Comparison of ENCODE assay signal across 9 cellular contexts in genomic region chr4:184899261-184900134, GRCh38.
DNase-seq lines count a peak whose midpoint lies in the region; ATAC-seq and TF ChIP-seq lines count a peak whose summit lies in the region.
"Had no signal": no experiment of that assay in that cellular context is flagged by ENCODE, and none has a peak within 500 bp of the region (broad histone marks: within the 10 kb centered on the region; RNA-seq: fewer than 3 reads in every experiment).

No MANE protein-coding gene starts in this region.

- H3K27me3 ChIP-seq in IMR-90 (ENCODE audit: control insufficient read depth, insufficient read depth, low read length) (peaks cover 8% of the 10 kb centered on the region; the same call in 1 of the 2 replicates), neuronal stem cell (ENCODE audit: control insufficient read depth in 3 of 3, insufficient read depth in 3 of 3, low read depth in 1 of 3, low read length in 3 of 3) (peaks cover 0 to 3% (median 0%) of the 10 kb centered on the region in 3 experiments)

- H3K14ac ChIP-seq in IMR-90 (replicated peaks; ENCODE audit: low read depth, low read length), result no peak overlapping the region
- no peak overlapping the region for H3K14ac ChIP-seq in neuronal stem cell (ENCODE audit: low read length)

- dilution Hi-C loops in IMR-90 (cut with HindIII; ENCODE audit: low sequenced_read_pairs, unreplicated experiment), result no loop called here

- no peak overlapping the region for H3K4me2 ChIP-seq in IMR-90 (ENCODE audit: low read depth, low read length)
- H3K4me2 ChIP-seq in neuronal stem cell (ENCODE audit: insufficient read depth, low read length, poor library complexity, severe bottlenecking), result no peak overlapping the region

- H3K4me3 ChIP-seq in IMR-90 (ENCODE audit: insufficient read depth, low read depth, low read length), result no peak overlapping the region
- no peak overlapping the region for H3K4me3 ChIP-seq in neuronal stem cell (ENCODE audit: low read length in 2 of 2)

- H4K8ac ChIP-seq in IMR-90 (ENCODE audit: low read depth in 2 of 2, low read length in 2 of 2), result no peak overlapping the region
- H4K8ac ChIP-seq in neuronal stem cell (ENCODE audit: low read depth, low read length), result no peak overlapping the region

- H3K4me3 Mint-ChIP-seq in activated CD8-positive, alpha-beta T cell treated with anti-CD3 and anti-CD28 coated beads, Interleukin-2, amount 10 ng/mL, durations not matched to agents 7 days and 5 days, result no peak overlapping the region

- H3K4me1 ChIP-seq in IMR-90 (ENCODE audit: control insufficient read depth, insufficient read depth, low read length) (no peaks in the 10 kb centered on the region), neuronal stem cell (ENCODE audit: control insufficient read depth in 2 of 2, insufficient read depth in 1 of 2, low read depth in 1 of 2, low read length in 2 of 2) (no peaks in the 10 kb centered on the region)

- in situ Hi-C loops in IMR-90 (cut with MboI; ENCODE audit: low sequenced_read_pairs), result no loop called here

- H3K18ac ChIP-seq in IMR-90 (ENCODE audit: low read depth, low read length), result no peak overlapping the region
- peak overlapping the region; percentile 7 for H3K18ac ChIP-seq in neuronal stem cell (ENCODE audit: low read length)

- no peak overlapping the region for H2BK5ac ChIP-seq in IMR-90 (ENCODE audit: low read depth, low read length, poor library complexity, severe bottlenecking)
- no peak overlapping the region for H2BK5ac ChIP-seq in neuronal stem cell (ENCODE audit: low read length)

- no peak overlapping the region for H2BK20ac ChIP-seq in IMR-90 (ENCODE audit: low read depth, low read length)

- H3K9me3 Mint-ChIP-seq in activated CD8-positive, alpha-beta T cell treated with anti-CD3 and anti-CD28 coated beads, Interleukin-2, amount 10 ng/mL, durations not matched to agents 7 days and 5 days (ENCODE audit: insufficient read depth), result no peaks in the 10 kb centered on the region

- no peaks in the 10 kb centered on the region for H3K9me3 ChIP-seq in IMR-90 (ENCODE audit: control insufficient read depth, insufficient read depth, low read length)
- no peaks in the 10 kb centered on the region for H3K9me3 ChIP-seq in neuronal stem cell (replicated peaks in 1 of 2; ENCODE audit: control insufficient read depth in 2 of 2, insufficient read depth in 1 of 2, low read depth in 1 of 2, low read length in 2 of 2)

- H4K91ac ChIP-seq in IMR-90 (ENCODE audit: insufficient read depth, low read depth, low read length) (no peak overlapping the region), neuronal stem cell (ENCODE audit: low read depth, low read length, poor library complexity) (no peak overlapping the region)

- H3K27ac Mint-ChIP-seq in activated CD8-positive, alpha-beta T cell treated with anti-CD3 and anti-CD28 coated beads, Interleukin-2, amount 10 ng/mL, durations not matched to agents 7 days and 5 days, result no peak overlapping the region

- no peak for TF ChIP-seq RAD21 in IMR-90 (IDR thresholded peaks at IDR 0.05; ENCODE audit: low read length)

- H3K79me1 ChIP-seq in IMR-90 (ENCODE audit: low read depth in 1 of 2, low read length in 2 of 2), result no peaks in the 10 kb centered on the region
- H3K79me1 ChIP-seq in neuronal stem cell (ENCODE audit: low read depth, low read length), result no peaks in the 10 kb centered on the region

- no peak overlapping the region for H3K9ac ChIP-seq in IMR-90 (ENCODE audit: low read depth, low read length)
- H3K9ac ChIP-seq in neuronal stem cell (ENCODE audit: low read depth, low read length, poor library complexity), result no peak overlapping the region

- H3K23ac ChIP-seq in IMR-90 (ENCODE audit: low read depth, low read length) (no peak overlapping the region), neuronal stem cell (ENCODE audit: low read depth, low read length, poor library complexity) (no peak overlapping the region)

- no peak overlapping the region for H3K4ac ChIP-seq in IMR-90 (ENCODE audit: low read depth, low read length)
- no peak overlapping the region for H3K4ac ChIP-seq in neuronal stem cell (ENCODE audit: low read length)

- POLR2A ChIA-PET in IMR-90 (lab: Charles Lee; ENCODE audit: unreplicated experiment), result no interaction called here
- POLR2A ChIA-PET in activated CD8-positive, alpha-beta T cell treated with anti-CD3 and anti-CD28 coated beads, Interleukin-2, amount 10 ng/mL, durations not matched to agents 7 days and 5 days (lab: Charles Lee), result no interaction called here

- H3K56ac ChIP-seq in IMR-90 (ENCODE audit: extremely low read depth, insufficient read depth, low read length), result no peak overlapping the region

- TF ChIP-seq CTCF in C4-2B (conservative IDR thresholded peaks at IDR 0.05) (no peak), IMR-90 (conservative IDR thresholded peaks at IDR 0.05; ENCODE audit: low read depth, low read length) (no peak)

- H2AK5ac ChIP-seq in IMR-90 (ENCODE audit: low read depth, low read length), result no peak overlapping the region
- no peak overlapping the region for H2AK5ac ChIP-seq in neuronal stem cell (ENCODE audit: low read depth, low read length)

- H3K27ac ChIP-seq in C4-2B (peak overlapping the region; percentile 36), IMR-90 (ENCODE audit: insufficient read depth, low read length) (no peak overlapping the region), epithelial cell of prostate (peak overlapping the region; percentile 19), neuronal stem cell (replicated peaks; ENCODE audit: low read length) (no peak overlapping the region)
- H3K27ac ChIP-seq: WERI-Rb-1 had no signal

- no peak overlapping the region for H4K5ac ChIP-seq in IMR-90 (ENCODE audit: low read depth, low read length)

- no peaks in the 10 kb centered on the region for H3K9me1 ChIP-seq in IMR-90 (ENCODE audit: insufficient read depth, low read length)

- no peaks in the 10 kb centered on the region for H3K36me3 ChIP-seq in IMR-90 (ENCODE audit: control insufficient read depth, insufficient read depth, low read length)
- no peaks in the 10 kb centered on the region for H3K36me3 ChIP-seq in neuronal stem cell (replicated peaks in 1 of 2; ENCODE audit: control insufficient read depth in 2 of 2, insufficient read depth in 2 of 2, low read length in 2 of 2)
- H3K36me3 ChIP-seq: WERI-Rb-1 had no signal

- intact Hi-C loops in IMR-90 (cut with micrococcal nuclease), result no loop called here

- ATAC-seq in IMR-90 (ENCODE audit: low read depth), result peak; percentile 51
- no peak for ATAC-seq in GM18858 (IDR thresholded peaks at IDR 0.05; ENCODE audit: unreplicated experiment)
- ATAC-seq in activated CD8-positive, alpha-beta T cell treated with anti-CD3 and anti-CD28 coated beads, Interleukin-2, amount 10 ng/mL, durations not matched to agents 7 days and 5 days, result no peak

- no peak overlapping the region for H2AFZ ChIP-seq in IMR-90 (replicated peaks; ENCODE audit: low read length, poor library complexity)
- no peak overlapping the region for H2AFZ ChIP-seq in neuronal stem cell (ENCODE audit: low read length)

- peaks cover 3% of the 10 kb centered on the region for H3K4me1 Mint-ChIP-seq in activated CD8-positive, alpha-beta T cell treated with anti-CD3 and anti-CD28 coated beads, Interleukin-2, amount 10 ng/mL, durations not matched to agents 7 days and 5 days (ENCODE audit: low read depth)

- BruUV-seq in IMR-90 (replicated peaks; lab: Mats Ljungman, UMichigan), result no TSS peak

- CTCF ChIA-PET in IMR-90 (lab: Yijun Ruan, JAX), result no interaction called here
- CTCF ChIA-PET in activated CD8-positive, alpha-beta T cell treated with anti-CD3 and anti-CD28 coated beads, Interleukin-2, amount 10 ng/mL, durations not matched to agents 7 days and 5 days (lab: Charles Lee), result no interaction called here

- no peak overlapping the region for H2BK120ac ChIP-seq in IMR-90 (ENCODE audit: low read depth, low read length)
- no peak overlapping the region for H2BK120ac ChIP-seq in neuronal stem cell (ENCODE audit: low read depth, low read length)

- no peak overlapping the region for H2BK15ac ChIP-seq in IMR-90 (ENCODE audit: low read depth, low read length)
- H2BK15ac ChIP-seq in neuronal stem cell (ENCODE audit: low read length), result no peak overlapping the region

- WGBS in IMR-90 (ENCODE audit: extremely low coverage in 2 of 2, insufficient read length in 1 of 2), 2 experiments, result 79% methylated on average over 5 of the region's 9 CpGs; no CpG with 5 or more reads in 1 of the 2 experiments
- no CpG with 5 or more reads among the region's 9 CpGs for WGBS in neuronal stem cell (ENCODE audit: extremely low coverage in 2 of 2, insufficient read length in 2 of 2, insufficient replicate concordance in 1 of 2), 2 donors

- DNase-seq in IMR-90 (peak; percentile 8), epithelial cell of prostate (ENCODE audit: low read depth, low spot score) (peak; percentile 44), neuronal stem cell (ENCODE audit: low spot score) (no peak), cerebellar nuclear complex (lab: John Stamatoyannopoulos, UW) (no peak), NCI-H748 (lab: John Stamatoyannopoulos, UW; ENCODE audit: unreplicated experiment) (no peak)
- no peak for DNase-seq in activated CD8-positive, alpha-beta T cell treated with anti-CD3 and anti-CD28 coated beads, Interleukin-2, amount 10 ng/mL, durations not matched to agents 7 days and 5 days
- DNase-seq: WERI-Rb-1 had no signal

- peak overlapping the region; percentile 65 for H2AK9ac ChIP-seq in IMR-90 (replicated peaks; ENCODE audit: low read depth, low read length, poor library complexity)

- no peak for TF ChIP-seq POLR2A in IMR-90 (IDR thresholded peaks at IDR 0.05; ENCODE audit: low read depth, low read length)

- no peaks in the 10 kb centered on the region for H3K36me3 Mint-ChIP-seq in activated CD8-positive, alpha-beta T cell treated with anti-CD3 and anti-CD28 coated beads, Interleukin-2, amount 10 ng/mL, durations not matched to agents 7 days and 5 days (ENCODE audit: low read depth)

- peaks cover 20% of the 10 kb centered on the region for H3K27me3 Mint-ChIP-seq in activated CD8-positive, alpha-beta T cell treated with anti-CD3 and anti-CD28 coated beads, Interleukin-2, amount 10 ng/mL, durations not matched to agents 7 days and 5 days (ENCODE audit: low read depth)

- H2BK12ac ChIP-seq in neuronal stem cell (ENCODE audit: low read length), result no peak overlapping the region

- H4K20me1 ChIP-seq in IMR-90 (ENCODE audit: insufficient read depth, low read length), result no peaks in the 10 kb centered on the region

TF ChIP-seq in IMR-90, 13 proteins besides CTCF, POLR2A, EP300 and RAD21 (continues in another document):
- TF ChIP-seq BHLHE40 (IDR thresholded peaks at IDR 0.05; ENCODE audit: low read depth, low read length) (no peak), MAFK (IDR thresholded peaks at IDR 0.05; ENCODE audit: low read depth, low read length) (no peak), MAZ (IDR thresholded peaks at IDR 0.05; ENCODE audit: borderline replicate concordance, low read depth, low read length) (no peak), CEBPB (IDR thresholded peaks at IDR 0.05; ENCODE audit: low read depth, low read length) (no peak), RFX5 (IDR thresholded peaks at IDR 0.05; ENCODE audit: low read depth, low read length) (no peak)

Comparison
In these comparisons a context has a peak if more than half of its experiments do, and no peak if none do; other contexts are left out.
1. H3K27ac ChIP-seq: peak in C4-2B (single experiment) and epithelial cell of prostate (single experiment); none in IMR-90 (single experiment) and neuronal stem cell (single experiment).
2. DNase-seq: peak in IMR-90 (single experiment) and epithelial cell of prostate (single experiment); none in neuronal stem cell (single experiment), cerebellar nuclear complex (0 of 2), NCI-H748 (single experiment) and activated CD8-positive, alpha-beta T cell treated with anti-CD3 and anti-CD28 coated beads, Interleukin-2, amount 10 ng/mL, durations not matched to agents 7 days and 5 days (single experiment).